ENCODE assay signal across 15 cellular contexts in genomic region chr16:85376292-85377095, GRCh38.
A peak's percentile ranks its signal among the peaks of the same experiment; 100 is the strongest.
DNase-seq lines count a peak whose midpoint lies in the region; ATAC-seq and TF ChIP-seq lines count a peak whose summit lies in the region.
"Had no signal": no experiment of that assay in that cellular context is flagged by ENCODE, and none has a peak within 500 bp of the region (broad histone marks: within the 10 kb centered on the region; RNA-seq: fewer than 3 reads in every experiment).

No MANE protein-coding gene starts in this region.

- no peak overlapping the region for H3K4me3 ChIP-seq in smooth muscle cell

- DNase-seq in H4 (ENCODE audit: low spot score) (peak; percentile 57), cerebellar cortex (ENCODE audit: low spot score) (peak; percentile 73), left lobe of liver (ENCODE audit: low spot score) (peak; percentile 90), smooth muscle cell (lab: John Stamatoyannopoulos, UW; ENCODE audit: unreplicated experiment) (no peak), activated gamma-delta T cell (lab: John Stamatoyannopoulos, UW) (no peak), iPS-NIHi11 (ENCODE audit: low spot score) (no peak)
- DNase-seq: activated CD4-positive, alpha-beta T cell treated with anti-CD3 and anti-CD28 coated beads for 48 hours; CD4-positive, alpha-beta T cell; cortex of kidney; glutamatergic neuron; NCI-H1105; NCI-H774; retina had no signal

- H2AFZ ChIP-seq in smooth muscle cell (ENCODE audit: low read depth), result no peak overlapping the region

- no peak for TF ChIP-seq CTCF in smooth muscle cell (IDR thresholded peaks at IDR 0.05; ENCODE audit: borderline replicate concordance, insufficient read depth, poor library complexity, severe bottlenecking)

- H3K36me3 ChIP-seq in smooth muscle cell (ENCODE audit: low read depth), result no peaks in the 10 kb centered on the region

- H3K4me2 ChIP-seq in smooth muscle cell, result peak overlapping the region; percentile 37

- H3K9ac ChIP-seq in smooth muscle cell (ENCODE audit: low read depth), result no peak overlapping the region

- H3F3A ChIP-seq in smooth muscle cell (ENCODE audit: low read depth), result peaks cover 10% of the 10 kb centered on the region

- ATAC-seq in left lobe of liver (peak; percentile 86), HG02588 (IDR thresholded peaks at IDR 0.05; ENCODE audit: unreplicated experiment) (no peak), HG02571 (IDR thresholded peaks at IDR 0.05; ENCODE audit: unreplicated experiment) (no peak)

- H3K27ac ChIP-seq in smooth muscle cell (ENCODE audit: low read depth), result no peak overlapping the region

- H3K4me1 ChIP-seq in smooth muscle cell (ENCODE audit: low read depth), result peaks cover 6% of the 10 kb centered on the region

- no peaks in the 10 kb centered on the region for H3K79me2 ChIP-seq in smooth muscle cell (ENCODE audit: low read depth)

- H4K20me1 ChIP-seq in smooth muscle cell (ENCODE audit: low read depth), result peaks cover 29% of the 10 kb centered on the region

- no peaks in the 10 kb centered on the region for H3K27me3 ChIP-seq in smooth muscle cell (ENCODE audit: low read depth)

- WGBS in smooth muscle cell (ENCODE audit: low lambda C conversion rate), result 80% methylated on average over 24 of the region's 29 CpGs

- no peaks in the 10 kb centered on the region for H3K9me3 ChIP-seq in smooth muscle cell (replicated peaks; ENCODE audit: low read depth)

Comparison
In these comparisons a context has a peak if more than half of its experiments do, and no peak if none do; other contexts are left out.
1. DNase-seq: peak in H4 (single experiment), cerebellar cortex (single experiment) and left lobe of liver (single experiment); none in smooth muscle cell (single experiment), activated gamma-delta T cell (single experiment) and iPS-NIHi11 (single experiment).